Comparison of ENCODE assay signal across 8 cellular contexts in genomic region chr12:121767525-121768016, GRCh38. TPM values are rescaled to one million over a fixed set of nuclear protein-coding genes. Genes with fewer than 3 reads are reported as not detected.
A peak's percentile ranks its signal among the peaks of the same experiment; 100 is the strongest.
DNase-seq lines count a peak whose midpoint lies in the region; ATAC-seq and TF ChIP-seq lines count a peak whose summit lies in the region.
"Had no signal": no experiment of that assay in that cellular context is flagged by ENCODE, and none has a peak within 500 bp of the region (broad histone marks: within the 10 kb centered on the region; RNA-seq: fewer than 3 reads in every experiment).

No MANE protein-coding gene starts in this region.

- ATAC-seq in left lung (peak; percentile 22), GM18498 (IDR thresholded peaks at IDR 0.05; ENCODE audit: unreplicated experiment) (no peak), HG02870 (IDR thresholded peaks at IDR 0.05; ENCODE audit: unreplicated experiment) (no peak)

- TF ChIP-seq CTCF in left lung (IDR thresholded peaks at IDR 0.05), result no peak
- no peak for TF ChIP-seq CTCF in transverse colon (IDR thresholded peaks at IDR 0.05)

- WGBS in transverse colon (ENCODE audit: low coverage in 1 of 2), 2 donors, result 40 to 65% methylated on average over 1 to 10 of the region's 10 CpGs

- H3K4me1 ChIP-seq in left lung, result no peaks in the 10 kb centered on the region
- peaks cover 0 to 15% (median 4%) of the 10 kb centered on the region in 4 donors for H3K4me1 ChIP-seq in transverse colon

- H3K4me3 ChIP-seq in left lung, result no peak overlapping the region
- H3K4me3 ChIP-seq in transverse colon, result no peak overlapping the region

- DNase-seq in NCI-H1092 treated with DMSO at 0.1 percent for 48 hours (lab: John Stamatoyannopoulos, UW) (peak; percentile 27), cerebellar nuclear complex (lab: John Stamatoyannopoulos, UW) (peak; percentile 52 to 57), left lung (no peak), transverse colon (no peak), ACHN (no peak)
- DNase-seq: KG1 had no signal

- H3K36me3 ChIP-seq in left lung, result no peaks in the 10 kb centered on the region
- H3K36me3 ChIP-seq in transverse colon, result no peaks in the 10 kb centered on the region

- intact Hi-C loops in left lung (cut with DNase I) (no loop called here), transverse colon (cut with DNase I; ENCODE audit: low total_unique reads) (no loop called here)

- TF ChIP-seq POLR2A in transverse colon (IDR thresholded peaks at IDR 0.05), result no peak

- H3K9me3 ChIP-seq in left lung, result no peaks in the 10 kb centered on the region
- no peaks in the 10 kb centered on the region for H3K9me3 ChIP-seq in transverse colon

- H3K27ac ChIP-seq in left lung (no peak overlapping the region), transverse colon (peak overlapping the region in 3 of 4 donors; percentile 34 to 68 (median 60))

- in situ Hi-C loops in transverse colon (cut with MboI; ENCODE audit: low pct_ligation_motif_present in 1 of 4, low pct_unique_long_range_greater_than_20kb in 1 of 4, low sequenced_read_pairs in 3 of 4) (loop anchor here in 1 of 4 donors (10.0 kb wide), 1 partner anchor 63 kb away; no protein-coding TSS in a partner anchor), ACHN (cut with HindIII; ENCODE audit: low pct_ligation_motif_present, low pct_unique_long_range_greater_than_20kb, low sequenced_read_pairs) (no loop called here)

- TF ChIP-seq EP300 in transverse colon (IDR thresholded peaks at IDR 0.05; ENCODE audit: low read depth), result no peak

- H3K27me3 ChIP-seq in left lung, result no peaks in the 10 kb centered on the region
- no peaks in the 10 kb centered on the region for H3K27me3 ChIP-seq in transverse colon

RNA-seq across cellular contexts. Expression of gene RHOF, which starts 25.9 kb away (rescaled TPM):
- 10 to 100 TPM; 37.6 to 48.3 TPM for total RNA-seq in left lung
- 100 to 1,000 TPM in 3 of 4 donors, 10 to 100 TPM in 1; 14.9 to 251 (median 150) TPM for total RNA-seq in transverse colon

RNA-seq across cellular contexts. Expression of gene SETD1B, which starts 36.2 kb away (rescaled TPM):
- total RNA-seq in left lung (10 to 100 TPM; 18.9 to 23.4 TPM), transverse colon (10 to 100 TPM; 13.4 to 39.6 (median 15.2) TPM)

RNA-seq across cellular contexts. Expression of gene TMEM120B, which starts 55.0 kb away (rescaled TPM):
- 10 to 100 TPM; 13.9 to 17.7 TPM for total RNA-seq in left lung
- 10 to 100 TPM in 1 of 4 donors, 1 to 10 TPM in 3; 1.9 to 19.9 (median 4.5) TPM for total RNA-seq in transverse colon

Comparison
In these comparisons a context has a peak if more than half of its experiments do, and no peak if none do; other contexts are left out.
1. DNase-seq: peak in NCI-H1092 treated with DMSO at 0.1 percent for 48 hours (single experiment) and cerebellar nuclear complex (2 of 2); none in left lung (0 of 2), transverse colon (single experiment) and ACHN (single experiment).
2. H3K27ac ChIP-seq: peak in transverse colon (3 of 4); none in left lung (0 of 2).